22 cellular contexts compared by ENCODE assay signal in genomic region chr20:63369724-63370622, GRCh38. TPM values are rescaled to one million over a fixed set of nuclear protein-coding genes. Genes with fewer than 3 reads are reported as not detected.
"Had no signal": no experiment of that assay in that cellular context is flagged by ENCODE, and none has a peak within 500 bp of the region (broad histone marks: within the 10 kb centered on the region; RNA-seq: fewer than 3 reads in every experiment).

No MANE protein-coding gene starts in this region.

- H3K4me3 Mint-ChIP-seq: activated B cell treated with CpG ODN at 0.5 μM for 24 hours; activated CD8-positive, alpha-beta T cell treated with anti-CD3 and anti-CD28 coated beads for 36 hours; activated naive CD8-positive, alpha-beta T cell treated with anti-CD3 and anti-CD28 coated beads for 36 hours; activated T-helper 17 cell treated with anti-CD3 and anti-CD28 coated beads, Interleukin-2, amount 50 U/mL, for 72 hours; T-cell had no signal

- H3K27me3 Mint-ChIP-seq: activated CD8-positive, alpha-beta T cell treated with anti-CD3 and anti-CD28 coated beads for 36 hours had no signal

- H3K9me3 ChIP-seq: lower lobe of right lung, tibial nerve had no signal

- H3K36me3 ChIP-seq: lower lobe of right lung, tibial nerve had no signal

- H3K27ac ChIP-seq: epithelial cell of prostate, hepatocyte, lower lobe of right lung, tibial nerve had no signal

- H3K4me3 ChIP-seq: hepatocyte, lower lobe of right lung, tibial nerve had no signal

- H3K4me1 Mint-ChIP-seq: activated B cell treated with CpG ODN at 0.5 μM for 24 hours; activated naive CD8-positive, alpha-beta T cell treated with anti-CD3 and anti-CD28 coated beads for 36 hours; activated T-helper 17 cell treated with anti-CD3 and anti-CD28 coated beads, Interleukin-2, amount 50 U/mL, for 72 hours; T-cell had no signal

- FAIRE-seq: colon had no signal

- H3K4me1 ChIP-seq: lower lobe of right lung, tibial nerve had no signal

- H3K36me3 Mint-ChIP-seq: activated naive CD8-positive, alpha-beta T cell treated with anti-CD3 and anti-CD28 coated beads for 36 hours; naive thymus-derived CD8-positive, alpha-beta T cell; T-cell had no signal

- H3K27ac Mint-ChIP-seq: activated B cell treated with CpG ODN at 0.5 μM for 24 hours; activated CD8-positive, alpha-beta T cell treated with anti-CD3 and anti-CD28 coated beads for 36 hours; activated naive CD8-positive, alpha-beta T cell treated with anti-CD3 and anti-CD28 coated beads for 36 hours; activated T-helper 17 cell treated with anti-CD3 and anti-CD28 coated beads, Interleukin-2, amount 50 U/mL, for 72 hours; naive thymus-derived CD8-positive, alpha-beta T cell; T-cell had no signal

- ATAC-seq: activated CD8-positive, alpha-beta T cell treated with anti-CD3 and anti-CD28 coated beads for 36 hours; activated T-helper 17 cell treated with anti-CD3 and anti-CD28 coated beads, Interleukin-2, amount 50 U/mL, for 72 hours; lower lobe of right lung; naive thymus-derived CD8-positive, alpha-beta T cell; stimulated activated naive CD8-positive, alpha-beta T cell treated with anti-CD3 and anti-CD28 coated beads, Interleukin-15, Interleukin-2, amounts not matched to agents 100 U/mL and 50 U/mL, for 24 hours; T-cell had no signal

- DNase-seq: activated B cell treated with CpG ODN at 0.5 μM for 24 hours; activated CD4-positive, alpha-beta T cell treated with anti-CD3 and anti-CD28 coated beads for 48 hours; activated CD8-positive, alpha-beta T cell treated with anti-CD3 and anti-CD28 coated beads for 36 hours; activated naive CD4-positive, alpha-beta T cell; activated naive CD8-positive, alpha-beta T cell treated with anti-CD3 and anti-CD28 coated beads for 36 hours; activated T-cell treated with anti-CD3 and anti-CD28 coated beads, Interleukin-2, amount 50 U/mL, for 1 hour; amniotic stem cell; foreskin fibroblast; lower lobe of right lung; naive thymus-derived CD8-positive, alpha-beta T cell; nucleus accumbens; stimulated activated naive CD8-positive, alpha-beta T cell treated with anti-CD3 and anti-CD28 coated beads, Interleukin-15, Interleukin-2, amounts not matched to agents 100 U/mL and 50 U/mL, for 24 hours; substantia nigra; T-cell had no signal

- H3K9me3 Mint-ChIP-seq: activated B cell treated with CpG ODN at 0.5 μM for 24 hours; activated CD8-positive, alpha-beta T cell treated with anti-CD3 and anti-CD28 coated beads for 36 hours; activated naive CD8-positive, alpha-beta T cell treated with anti-CD3 and anti-CD28 coated beads for 36 hours; activated T-helper 17 cell treated with anti-CD3 and anti-CD28 coated beads, Interleukin-2, amount 50 U/mL, for 72 hours; naive thymus-derived CD8-positive, alpha-beta T cell; T-cell had no signal

- H3K27me3 ChIP-seq: hepatocyte had no signal

RNA-seq across cellular contexts. Expression of gene CHRNA4, which starts 8.8 kb away (rescaled TPM):
- total RNA-seq: activated B cell treated with CpG ODN at 0.5 μM for 24 hours; activated CD8-positive, alpha-beta T cell treated with anti-CD3 and anti-CD28 coated beads for 36 hours; activated naive CD8-positive, alpha-beta T cell treated with anti-CD3 and anti-CD28 coated beads for 36 hours; activated T-helper 17 cell treated with anti-CD3 and anti-CD28 coated beads, Interleukin-2, amount 50 U/mL, for 72 hours; glomerular endothelial cell; hepatocyte; lower lobe of right lung; mesenteric fat pad; naive thymus-derived CD8-positive, alpha-beta T cell; renal cortical epithelial cell; T-cell had no signal
- polyA plus RNA-seq: naive thymus-derived CD8-positive, alpha-beta T cell had no signal
